ENCODE assay signal across 22 cellular contexts in genomic region chr5:55406292-55406691, GRCh38.
DNase-seq lines count a peak whose midpoint lies in the region; ATAC-seq and TF ChIP-seq lines count a peak whose summit lies in the region.
"Had no signal": no experiment of that assay in that cellular context is flagged by ENCODE, and none has a peak within 500 bp of the region (broad histone marks: within the 10 kb centered on the region; RNA-seq: fewer than 3 reads in every experiment).

No MANE protein-coding gene starts in this region.

- DNase-seq in DMS53 (lab: John Stamatoyannopoulos, UW) (peak; percentile 54), DMS53 treated with DMSO at 0.1 percent for 48 hours (lab: John Stamatoyannopoulos, UW; ENCODE audit: unreplicated experiment) (no peak), NCI-H1436 treated with DMSO at 0.1 percent for 48 hours (lab: John Stamatoyannopoulos, UW) (peak; percentile 59), NCI-H82 (lab: John Stamatoyannopoulos, UW) (peak; percentile 62), left lung (no peak)
- DNase-seq in stimulated activated CD8-positive, alpha-beta memory T cell treated with anti-CD3 and anti-CD28 coated beads, Interleukin-4, amount 100 ng/mL, for 48 hours: no peak
- no peak for DNase-seq in activated naive CD4-positive, alpha-beta T cell (lab: John Stamatoyannopoulos, UW)
- DNase-seq: activated CD4-positive, alpha-beta memory T cell treated with anti-CD3 and anti-CD28 coated beads for 36 hours; activated CD4-positive, CD25-positive, alpha-beta regulatory T cell treated with anti-CD3 and anti-CD28 coated beads, Interleukin-2, amount 50 U/mL, for 72 hours; activated CD8-positive, alpha-beta memory T cell treated with anti-CD3 and anti-CD28 coated beads, Interleukin-2, amount 50 U/mL, for 4 hours; activated naive CD4-positive, alpha-beta T cell treated with anti-CD3 and anti-CD28 coated beads, Interleukin-2, amount 50 U/mL, for 16 hours; left ventricle myocardium superior; NCI-H187 treated with DMSO at 0.1 percent for 48 hours; stimulated activated CD4-positive, alpha-beta T cell treated with anti-CD3 and anti-CD28 coated beads, Interleukin-12 subunit alpha, Interleukin-12 subunit beta, amount 100 ng/mL, for 4 hours; stimulated activated CD4-positive, alpha-beta T cell treated with anti-CD3 and anti-CD28 coated beads, Interleukin-4, amount 100 ng/mL, for 4 hours; stimulated activated naive B cell treated with anti-CD40 and anti-IgM and Interleukin-4, amounts not matched to agents 10 μg/mL and 1 μg/mL and 100 μg/mL, for 72 hours; upper lobe of right lung had no signal

- no peaks in the 10 kb centered on the region for H3K9me3 ChIP-seq in left lung
- H3K9me3 ChIP-seq: upper lobe of right lung had no signal

- no peak overlapping the region for H3K27ac ChIP-seq in left lung
- H3K27ac ChIP-seq: 22Rv1, epithelial cell of prostate, HL-60, SK-N-MC, upper lobe of right lung had no signal

- H3K27me3 ChIP-seq in left lung: no peaks in the 10 kb centered on the region
- H3K27me3 ChIP-seq: upper lobe of right lung had no signal

- no peak for TF ChIP-seq CTCF in left lung (IDR thresholded peaks at IDR 0.05)

- H3K36me3 ChIP-seq in left lung: peaks cover 0 to 70% of the 10 kb centered on the region in 2 donors

- ATAC-seq in left lung: peak; percentile 54
- ATAC-seq in HG03045 (IDR thresholded peaks at IDR 0.05; ENCODE audit: unreplicated experiment): no peak
- ATAC-seq: stimulated activated naive B cell treated with anti-CD40 and anti-IgM and Interleukin-4, amounts not matched to agents 10 μg/mL and 1 μg/mL and 100 μg/mL, for 72 hours had no signal

- no peak overlapping the region for H3K4me3 ChIP-seq in left lung
- H3K4me3 ChIP-seq: SK-N-MC, upper lobe of right lung had no signal

- intact Hi-C loops in left lung (cut with DNase I): loop anchor here in 1 of 2 donors (5.0 kb wide), 1 partner anchor 281 kb away; no protein-coding TSS in a partner anchor

- peaks cover 0 to 5% of the 10 kb centered on the region in 2 donors for H3K4me1 ChIP-seq in left lung
- H3K4me1 ChIP-seq: upper lobe of right lung had no signal

Comparison
In these comparisons a context has a peak if more than half of its experiments do, and no peak if none do; other contexts are left out.
1. DNase-seq: peak in DMS53 (single experiment), NCI-H1436 treated with DMSO at 0.1 percent for 48 hours (single experiment) and NCI-H82 (single experiment); none in DMS53 treated with DMSO at 0.1 percent for 48 hours (single experiment), left lung (0 of 2), stimulated activated CD8-positive, alpha-beta memory T cell treated with anti-CD3 and anti-CD28 coated beads, Interleukin-4, amount 100 ng/mL, for 48 hours (single experiment) and activated naive CD4-positive, alpha-beta T cell (0 of 4).